Comparison of ENCODE assay signal across 11 cellular contexts in the genomic region with DNA sequence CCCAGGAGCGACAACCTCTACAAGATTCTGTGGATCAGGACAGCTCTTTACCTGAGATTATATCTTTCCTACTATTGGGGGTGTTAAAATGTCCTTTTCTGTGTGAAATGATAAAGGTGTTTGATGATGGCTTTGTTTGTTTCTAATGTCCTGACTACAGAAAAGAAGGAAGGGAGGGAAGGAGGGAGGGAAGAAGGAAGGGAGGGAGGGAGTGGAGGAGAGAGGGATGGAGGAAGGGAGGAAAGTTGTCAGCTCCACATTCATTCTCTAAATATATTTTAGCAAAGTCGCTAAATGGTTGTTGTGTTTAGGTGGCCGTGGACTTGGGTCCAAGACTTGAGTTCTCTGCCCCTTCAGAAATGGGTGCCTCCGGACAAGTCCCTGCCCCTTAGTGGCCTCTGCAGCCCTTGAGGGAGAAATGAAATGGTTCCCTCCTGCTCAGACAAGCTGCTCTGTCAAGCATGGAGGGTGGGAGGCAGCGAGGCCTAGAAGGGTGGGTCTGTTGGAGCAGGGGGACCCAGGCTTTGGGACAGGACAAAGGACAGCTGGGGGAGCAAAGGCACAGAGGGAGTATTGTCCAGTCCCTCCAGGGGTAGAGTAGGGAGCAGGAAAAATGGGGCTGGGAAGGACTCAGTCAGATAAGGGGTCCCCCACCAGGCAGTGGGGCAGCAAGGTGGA. TPM values are rescaled to one million over a fixed set of nuclear protein-coding genes. Genes with fewer than 3 reads are reported as not detected.
DNase-seq lines count a peak whose midpoint lies in the region; ATAC-seq, FAIRE-seq and TF ChIP-seq lines count a peak whose summit lies in the region.
"Had no signal": no experiment of that assay in that cellular context is flagged by ENCODE, and none has a peak within 500 bp of the region (broad histone marks: within the 10 kb centered on the region; RNA-seq: fewer than 3 reads in every experiment).

No MANE protein-coding gene starts in this region.

- H3K4me3 Mint-ChIP-seq in CD4-positive, CD25-positive, alpha-beta regulatory T cell = peak overlapping the region; percentile 86 to 96 (median 92)
- H3K4me3 Mint-ChIP-seq in astrocyte (ENCODE audit: unreplicated experiment) = no peak overlapping the region

- BruUV-seq in IMR-90 (replicated peaks; lab: Mats Ljungman, UMichigan) = no TSS peak

- no peak overlapping the region for H2BK20ac ChIP-seq in IMR-90 (ENCODE audit: low read depth, low read length)

- H3K9me3 Mint-ChIP-seq in CD4-positive, CD25-positive, alpha-beta regulatory T cell = no peaks in the 10 kb centered on the region
- H3K9me3 Mint-ChIP-seq in astrocyte (ENCODE audit: unreplicated experiment) = no peaks in the 10 kb centered on the region

- H3K9ac ChIP-seq in IMR-90 (ENCODE audit: low read depth, low read length) = no peak overlapping the region
- H3K9ac ChIP-seq in astrocyte (ENCODE audit: low read length) = peak overlapping the region; percentile 1
- H3K9ac ChIP-seq in neuronal stem cell (ENCODE audit: low read depth, low read length, poor library complexity) = peak overlapping the region; percentile 24

- no peaks in the 10 kb centered on the region for H3K27me3 ChIP-seq in CD4-positive, CD25-positive, alpha-beta regulatory T cell (ENCODE audit: control insufficient read depth, insufficient read depth, low read length)
- H3K27me3 ChIP-seq in IMR-90 (ENCODE audit: control insufficient read depth, insufficient read depth, low read length) = no peaks in the 10 kb centered on the region
- no peaks in the 10 kb centered on the region for H3K27me3 ChIP-seq in astrocyte (ENCODE audit: insufficient read depth, low read length)
- peaks cover 10 to 58% (median 24%) of the 10 kb centered on the region in 3 experiments for H3K27me3 ChIP-seq in neuronal stem cell (ENCODE audit: control insufficient read depth in 3 of 3, insufficient read depth in 3 of 3, low read depth in 1 of 3, low read length in 3 of 3)

- H2AFZ ChIP-seq in IMR-90 (replicated peaks; ENCODE audit: low read length, poor library complexity) (no peak overlapping the region), astrocyte (ENCODE audit: low read depth, low read length) (no peak overlapping the region), neuronal stem cell (ENCODE audit: low read length) (no peak overlapping the region)

- H2BK5ac ChIP-seq in IMR-90 (ENCODE audit: low read depth, low read length, poor library complexity, severe bottlenecking) (no peak overlapping the region), neuronal stem cell (ENCODE audit: low read length) (no peak overlapping the region)

- H2BK15ac ChIP-seq in IMR-90 (ENCODE audit: low read depth, low read length) = no peak overlapping the region
- H2BK15ac ChIP-seq in neuronal stem cell (ENCODE audit: low read length) = no peak overlapping the region

- H3K23ac ChIP-seq in IMR-90 (ENCODE audit: low read depth, low read length) (peak overlapping the region; percentile 35; the same call in 1 of the 2 replicates), neuronal stem cell (ENCODE audit: low read depth, low read length, poor library complexity) (no peak overlapping the region)

- no peak overlapping the region; the same call in 1 of the 2 replicates for H4K5ac ChIP-seq in IMR-90 (ENCODE audit: low read depth, low read length)

- peak overlapping the region; percentile 67 for H3K27ac ChIP-seq in CD4-positive, CD25-positive, alpha-beta regulatory T cell (ENCODE audit: insufficient read depth, low read length, poor library complexity, severe bottlenecking)
- H3K27ac ChIP-seq in IMR-90 (ENCODE audit: insufficient read depth, low read length) (no peak overlapping the region), astrocyte (ENCODE audit: low read depth, low read length) (no peak overlapping the region), neuronal stem cell (replicated peaks; ENCODE audit: low read length) (no peak overlapping the region)
- H3K27ac ChIP-seq: HL-60 had no signal

- no peaks in the 10 kb centered on the region for H3K36me3 ChIP-seq in CD4-positive, CD25-positive, alpha-beta regulatory T cell (ENCODE audit: control insufficient read depth, insufficient read depth, low read length)
- H3K36me3 ChIP-seq in IMR-90 (ENCODE audit: control insufficient read depth, insufficient read depth, low read length) = peaks cover 5% of the 10 kb centered on the region; the same call in 1 of the 2 replicates
- H3K36me3 ChIP-seq in astrocyte (ENCODE audit: insufficient read depth, low read length) = no peaks in the 10 kb centered on the region
- H3K36me3 ChIP-seq in neuronal stem cell (replicated peaks in 1 of 2; ENCODE audit: control insufficient read depth in 2 of 2, insufficient read depth in 2 of 2, low read length in 2 of 2) = no peaks in the 10 kb centered on the region

- in situ Hi-C loops in IMR-90 (cut with MboI; ENCODE audit: low sequenced_read_pairs) = no loop called here

- peak overlapping the region; percentile 27; the same call in 1 of the 2 replicates for H3K4ac ChIP-seq in IMR-90 (ENCODE audit: low read depth, low read length)
- H3K4ac ChIP-seq in neuronal stem cell (ENCODE audit: low read length) = no peak overlapping the region

- H4K91ac ChIP-seq in IMR-90 (ENCODE audit: insufficient read depth, low read depth, low read length) (no peak overlapping the region), neuronal stem cell (ENCODE audit: low read depth, low read length, poor library complexity) (no peak overlapping the region)

- H3K18ac ChIP-seq in IMR-90 (ENCODE audit: low read depth, low read length) (peak overlapping the region; percentile 30; the same call in 1 of the 2 replicates), neuronal stem cell (ENCODE audit: low read length) (peak overlapping the region; percentile 33)

- dilution Hi-C loops in IMR-90 (cut with HindIII; ENCODE audit: low sequenced_read_pairs, unreplicated experiment) = no loop called here

- H3K14ac ChIP-seq in IMR-90 (replicated peaks; ENCODE audit: low read depth, low read length) = 0 out of 2 replicates have a peak overlapping the region, but pooled peaks have one; percentile 4
- H3K14ac ChIP-seq in neuronal stem cell (ENCODE audit: low read length) = no peak overlapping the region

- H3K4me1 Mint-ChIP-seq in CD4-positive, CD25-positive, alpha-beta regulatory T cell = peaks cover 32 to 70% (median 56%) of the 10 kb centered on the region in 4 donors
- H3K4me1 Mint-ChIP-seq in astrocyte (ENCODE audit: low read depth, unreplicated experiment) = peaks cover 22% of the 10 kb centered on the region

- H4K8ac ChIP-seq in IMR-90 (ENCODE audit: low read depth in 2 of 2, low read length in 2 of 2) (no peak overlapping the region), neuronal stem cell (ENCODE audit: low read depth, low read length) (no peak overlapping the region)

- H2AK5ac ChIP-seq in IMR-90 (ENCODE audit: low read depth, low read length) (peak overlapping the region; percentile 27; the same call in 1 of the 2 replicates), neuronal stem cell (ENCODE audit: low read depth, low read length) (no peak overlapping the region)

- H3K4me1 ChIP-seq in CD4-positive, CD25-positive, alpha-beta regulatory T cell (ENCODE audit: control insufficient read depth, insufficient read depth, low read length, poor library complexity, severe bottlenecking) = peaks cover 62% of the 10 kb centered on the region
- H3K4me1 ChIP-seq in IMR-90 (ENCODE audit: control insufficient read depth, insufficient read depth, low read length) = peaks cover 23% of the 10 kb centered on the region
- H3K4me1 ChIP-seq in astrocyte (ENCODE audit: insufficient read depth, low read length) = peaks cover 33% of the 10 kb centered on the region
- H3K4me1 ChIP-seq in neuronal stem cell (ENCODE audit: control insufficient read depth in 2 of 2, insufficient read depth in 1 of 2, low read depth in 1 of 2, low read length in 2 of 2) = peaks cover 1 to 9% of the 10 kb centered on the region in 2 donors

- H3K27me3 Mint-ChIP-seq in CD4-positive, CD25-positive, alpha-beta regulatory T cell = peaks cover 4% of the 10 kb centered on the region
- peaks cover 2% of the 10 kb centered on the region for H3K27me3 Mint-ChIP-seq in astrocyte (ENCODE audit: low read depth, unreplicated experiment)

- no peak overlapping the region for H2BK12ac ChIP-seq in neuronal stem cell (ENCODE audit: low read length)

- H3K79me2 ChIP-seq in astrocyte (ENCODE audit: insufficient read depth, low read length) = peaks cover 75% of the 10 kb centered on the region

- POLR2A ChIA-PET in IMR-90 (lab: Charles Lee; ENCODE audit: unreplicated experiment) = interaction anchor here (0.7 kb wide), 1 partner anchor 59 kb away, joined by 3 read pairs; a partner anchor contains a TSS

- peaks cover 34 to 78% of the 10 kb centered on the region in 2 experiments for H3K79me1 ChIP-seq in IMR-90 (ENCODE audit: low read depth in 1 of 2, low read length in 2 of 2)
- peaks cover 2% of the 10 kb centered on the region for H3K79me1 ChIP-seq in neuronal stem cell (ENCODE audit: low read depth, low read length)

- no peak for TF ChIP-seq POLR2A in IMR-90 (IDR thresholded peaks at IDR 0.05; ENCODE audit: low read depth, low read length)

- FAIRE-seq in astrocyte (lab: Jason Lieb, UNC) = no peak

- no peaks in the 10 kb centered on the region for H3K9me3 ChIP-seq in CD4-positive, CD25-positive, alpha-beta regulatory T cell (ENCODE audit: control insufficient read depth in 2 of 2, low read length in 2 of 2)
- H3K9me3 ChIP-seq in IMR-90 (ENCODE audit: control insufficient read depth, insufficient read depth, low read length) (no peaks in the 10 kb centered on the region), astrocyte (ENCODE audit: insufficient read depth, low read depth, low read length) (no peaks in the 10 kb centered on the region), neuronal stem cell (replicated peaks in 1 of 2; ENCODE audit: control insufficient read depth in 2 of 2, insufficient read depth in 1 of 2, low read depth in 1 of 2, low read length in 2 of 2) (no peaks in the 10 kb centered on the region)

- H3K9me1 ChIP-seq in IMR-90 (ENCODE audit: insufficient read depth, low read length) = peaks cover 16% of the 10 kb centered on the region

- H3K4me2 ChIP-seq in IMR-90 (ENCODE audit: low read depth, low read length) = peak overlapping the region; percentile 38; the same call in 1 of the 2 replicates
- peak overlapping the region; percentile 53 for H3K4me2 ChIP-seq in astrocyte (ENCODE audit: low read length)
- no peak overlapping the region for H3K4me2 ChIP-seq in neuronal stem cell (ENCODE audit: insufficient read depth, low read length, poor library complexity, severe bottlenecking)

- no peak for TF ChIP-seq RAD21 in IMR-90 (IDR thresholded peaks at IDR 0.05; ENCODE audit: low read length)

- CTCF ChIA-PET in IMR-90 (lab: Yijun Ruan, JAX) = interaction anchor here (0.6 to 1.1 kb wide), 2 partner anchors 9 to 326 kb away, joined by 3 to 4 read pairs; no protein-coding TSS in a partner anchor

- peak overlapping the region; percentile 95 to 98 (median 97) for H3K27ac Mint-ChIP-seq in CD4-positive, CD25-positive, alpha-beta regulatory T cell
- no peak overlapping the region for H3K27ac Mint-ChIP-seq in astrocyte (ENCODE audit: unreplicated experiment)

- H4K20me1 ChIP-seq in IMR-90 (ENCODE audit: insufficient read depth, low read length) (peaks cover 60% of the 10 kb centered on the region), astrocyte (ENCODE audit: insufficient read depth, low read length) (peaks cover 69% of the 10 kb centered on the region)

- ATAC-seq in CD4-positive, CD25-positive, alpha-beta regulatory T cell (ENCODE audit: low read depth in 2 of 2) = no peak
- ATAC-seq in IMR-90 (ENCODE audit: low read depth) = no peak
- ATAC-seq in GM18520 (IDR thresholded peaks at IDR 0.05; ENCODE audit: unreplicated experiment) = no peak

- H3K4me3 ChIP-seq in CD4-positive, CD25-positive, alpha-beta regulatory T cell (ENCODE audit: low read depth, low read length) = peak overlapping the region; percentile 65
- H3K4me3 ChIP-seq in IMR-90 (ENCODE audit: insufficient read depth, low read depth, low read length) (no peak overlapping the region), astrocyte (ENCODE audit: insufficient read depth, low read depth, low read length) (no peak overlapping the region), neuronal stem cell (ENCODE audit: low read length in 2 of 2) (no peak overlapping the region)
- H3K4me3 ChIP-seq: lung had no signal

- DNase-seq in CD4-positive, CD25-positive, alpha-beta regulatory T cell = no peak
- DNase-seq in IMR-90 (no peak), astrocyte (ENCODE audit: low read depth) (no peak), neuronal stem cell (ENCODE audit: low spot score) (no peak), mucosa of gallbladder (ENCODE audit: low spot score) (no peak), SKM-1 (lab: John Stamatoyannopoulos, UW; ENCODE audit: unreplicated experiment) (no peak)
- DNase-seq: MV-4-11, NCI-H446 had no signal

- H3K36me3 Mint-ChIP-seq in CD4-positive, CD25-positive, alpha-beta regulatory T cell = peaks cover 12% of the 10 kb centered on the region
- peaks cover 2% of the 10 kb centered on the region for H3K36me3 Mint-ChIP-seq in astrocyte (ENCODE audit: low read depth, unreplicated experiment)

- no peak overlapping the region for H3K56ac ChIP-seq in IMR-90 (ENCODE audit: extremely low read depth, insufficient read depth, low read length)

- H2AK9ac ChIP-seq in IMR-90 (replicated peaks; ENCODE audit: low read depth, low read length, poor library complexity) = no peak overlapping the region

- intact Hi-C loops in IMR-90 (cut with micrococcal nuclease) = no loop called here

- H2BK120ac ChIP-seq in IMR-90 (ENCODE audit: low read depth, low read length) (no peak overlapping the region), neuronal stem cell (ENCODE audit: low read depth, low read length) (no peak overlapping the region)

- TF ChIP-seq CTCF in IMR-90 (conservative IDR thresholded peaks at IDR 0.05; ENCODE audit: low read depth, low read length) = no peak
- no peak for TF ChIP-seq CTCF in astrocyte (IDR thresholded peaks at IDR 0.05; ENCODE audit: insufficient read depth, low read depth, low read length)

- WGBS in IMR-90 (ENCODE audit: extremely low coverage in 2 of 2, insufficient read length in 1 of 2), 2 experiments = 65% methylated on average over 2 of the region's 5 CpGs; no CpG with 5 or more reads in 1 of the 2 experiments
- no CpG with 5 or more reads among the region's 5 CpGs for WGBS in neuronal stem cell (ENCODE audit: extremely low coverage in 2 of 2, insufficient read length in 2 of 2, insufficient replicate concordance in 1 of 2), 2 donors

RNA-seq across cellular contexts. Expression of a gene that starts 4.4 kb away (rescaled TPM):
- total RNA-seq in CD4-positive, CD25-positive, alpha-beta regulatory T cell = 85.7 TPM
- 100 to 1,000 TPM; 165 to 188 (median 183) TPM for polyA plus RNA-seq in CD4-positive, CD25-positive, alpha-beta regulatory T cell
- total RNA-seq in IMR-90 (2012; rRNA removed) (35.3 and 55.5 TPM in 2 replicates), astrocyte (40.0 and 40.1 TPM in 2 replicates), mucosa of gallbladder (42.7 TPM)
- polyA plus RNA-seq in IMR-90 (2012; rRNA removed) = 77.0 and 89.7 TPM in 2 replicates
- 29.0 and 54.5 TPM in 2 replicates for polyA plus RNA-seq in IMR-90 (2012; cell fraction: cytosol; rRNA removed)
- polyA plus RNA-seq in IMR-90 (2012; cell fraction: nucleus; rRNA removed; ENCODE audit: low replicate concordance) = 9.4 and 39.2 TPM in 2 replicates
- 32.6 TPM for polyA plus RNA-seq in neuronal stem cell (2013, experiment 1 of 2)
- 34.6 TPM for polyA plus RNA-seq in neuronal stem cell (2013, experiment 2 of 2)

RNA-seq across cellular contexts. Expression of a gene that starts 58.7 kb away (rescaled TPM):
- total RNA-seq in CD4-positive, CD25-positive, alpha-beta regulatory T cell = 205 TPM
- polyA plus RNA-seq in CD4-positive, CD25-positive, alpha-beta regulatory T cell = 10 to 100 TPM in 2 of 4 donors, 1 to 10 TPM in 2; 9.2 to 16.6 (median 10.8) TPM
- total RNA-seq in IMR-90 (2012; rRNA removed) (28.0 and 44.2 TPM in 2 replicates), astrocyte (155 and 161 TPM in 2 replicates), mucosa of gallbladder (126 TPM)
- 62.9 and 83.5 TPM in 2 replicates for polyA plus RNA-seq in IMR-90 (2012; rRNA removed)
- 14.1 and 19.3 TPM in 2 replicates for polyA plus RNA-seq in IMR-90 (2012; cell fraction: cytosol; rRNA removed)
- 63.6 and 388 TPM in 2 replicates for polyA plus RNA-seq in IMR-90 (2012; cell fraction: nucleus; rRNA removed; ENCODE audit: low replicate concordance)
- 115 TPM for polyA plus RNA-seq in neuronal stem cell (2013, experiment 1 of 2)
- 120 TPM for polyA plus RNA-seq in neuronal stem cell (2013, experiment 2 of 2)
